Comparison of ENCODE assay signal across 16 cellular contexts in the genomic region with DNA sequence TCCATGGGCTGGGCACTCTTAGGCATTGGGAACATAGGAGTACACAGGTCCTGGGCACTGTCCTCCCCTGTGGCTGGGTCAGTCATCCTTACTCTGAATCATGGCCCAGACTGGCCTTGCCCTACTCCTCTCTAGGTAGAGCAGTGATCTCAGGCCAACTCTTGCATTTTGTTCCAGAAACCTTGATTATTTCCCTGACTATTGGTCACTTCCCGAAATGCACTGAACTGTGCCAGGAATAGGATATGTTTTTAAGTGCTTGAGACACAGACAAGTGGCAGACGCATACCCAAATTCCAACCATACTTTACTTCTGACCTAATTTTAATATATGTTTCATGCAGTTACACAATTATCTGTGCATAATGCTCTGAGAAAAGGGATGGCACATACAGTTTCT. TPM values are rescaled to one million over a fixed set of nuclear protein-coding genes. Genes with fewer than 3 reads are reported as not detected.
DNase-seq lines count a peak whose midpoint lies in the region; ATAC-seq and TF ChIP-seq lines count a peak whose summit lies in the region.
"Had no signal": no experiment of that assay in that cellular context is flagged by ENCODE, and none has a peak within 500 bp of the region (broad histone marks: within the 10 kb centered on the region; RNA-seq: fewer than 3 reads in every experiment).

No MANE protein-coding gene starts in this region.

- no peak for TF ChIP-seq POLR2A in thyroid gland (IDR thresholded peaks at IDR 0.05)

- H3K4me3 ChIP-seq in cardiac muscle cell: no peak overlapping the region
- no peak overlapping the region for H3K4me3 ChIP-seq in aorta (ENCODE audit: low read length in 2 of 2)
- H3K4me3 ChIP-seq in thyroid gland (replicated peaks in 1 of 3): no peak overlapping the region
- H3K4me3 ChIP-seq: dorsolateral prefrontal cortex had no signal

- no peaks in the 10 kb centered on the region for H3K27me3 Mint-ChIP-seq in chondrocyte (ENCODE audit: low read depth)
- H3K27me3 Mint-ChIP-seq: activated CD4-positive, alpha-beta T cell treated with anti-CD3 and anti-CD28 coated beads, Interleukin-2, amount 10 ng/mL, durations not matched to agents 7 days and 5 days; T-cell had no signal

- H3K27me3 ChIP-seq in cardiac muscle cell: no peaks in the 10 kb centered on the region
- H3K27me3 ChIP-seq in aorta (ENCODE audit: control insufficient read depth in 1 of 2, insufficient read depth in 2 of 2, low read length in 1 of 2): no peaks in the 10 kb centered on the region
- H3K27me3 ChIP-seq in thyroid gland: no peaks in the 10 kb centered on the region
- H3K27me3 ChIP-seq: dorsolateral prefrontal cortex had no signal

- peak; percentile 54 for ATAC-seq in aorta (ENCODE audit: low FRiP score)
- ATAC-seq: sciatic nerve, T-cell had no signal

- no peaks in the 10 kb centered on the region for H3K4me1 ChIP-seq in cardiac muscle cell (ENCODE audit: low read depth)
- no peaks in the 10 kb centered on the region for H3K4me1 ChIP-seq in aorta (ENCODE audit: control insufficient read depth in 1 of 2, insufficient read depth in 2 of 2, low read length in 2 of 2)
- peaks cover 0 to 15% of the 10 kb centered on the region in 2 donors for H3K4me1 ChIP-seq in thyroid gland

- WGBS in aorta, 2 donors: 34 to 39% methylated on average over 2 of the region's 2 CpGs
- 65 to 72% methylated on average over 2 of the region's 2 CpGs for WGBS in thyroid gland, 2 donors

- intact Hi-C loops in cardiac septum (cut with DNase I) (no loop called here), aorta (cut with DNase I) (no loop called here), thyroid gland (cut with DNase I) (no loop called here)

- peak in 1 of 2 donors; percentile 89 for DNase-seq in cardiac muscle cell (ENCODE audit: low read depth in 1 of 2, low spot score in 1 of 2)
- no peak for DNase-seq in cardiac septum (ENCODE audit: low spot score)
- no peak for DNase-seq in chondrocyte (ENCODE audit: low spot score)
- DNase-seq in iris pigment epithelial cell (ENCODE audit: low read depth): peak; percentile 89
- no peak for DNase-seq in aorta
- DNase-seq in thyroid gland: no peak
- no peak for DNase-seq in NCI-H1105 treated with DMSO at 0.1 percent for 48 hours (lab: John Stamatoyannopoulos, UW)
- no peak for DNase-seq in germinal center (ENCODE audit: low spot score)
- DNase-seq: activated CD4-positive, alpha-beta T cell treated with anti-CD3 and anti-CD28 coated beads, Interleukin-2, amount 10 ng/mL, durations not matched to agents 7 days and 5 days; activated gamma-delta T cell treated with Interleukin-2 at 50 U/mL for 16 hours; DMS79 treated with DMSO at 0.1 percent for 48 hours; dorsolateral prefrontal cortex; NCI-H1105; NK-92 treated with Interleukin-12 subunit alpha and Interleukin-12 subunit beta, amount 100 ng/mL, for 24 hours; T-cell had no signal

- H3K9me3 ChIP-seq in cardiac muscle cell (ENCODE audit: low read depth): no peaks in the 10 kb centered on the region
- H3K9me3 ChIP-seq in aorta (ENCODE audit: control insufficient read depth, low read length): no peaks in the 10 kb centered on the region
- no peaks in the 10 kb centered on the region for H3K9me3 ChIP-seq in thyroid gland

- H3K4me3 Mint-ChIP-seq in chondrocyte (ENCODE audit: unreplicated experiment): no peak overlapping the region
- H3K4me3 Mint-ChIP-seq: activated CD4-positive, alpha-beta T cell treated with anti-CD3 and anti-CD28 coated beads, Interleukin-2, amount 10 ng/mL, durations not matched to agents 7 days and 5 days; T-cell had no signal

- peak overlapping the region; percentile 98 for H3K27ac Mint-ChIP-seq in chondrocyte (ENCODE audit: unreplicated experiment)
- H3K27ac Mint-ChIP-seq: activated CD4-positive, alpha-beta T cell treated with anti-CD3 and anti-CD28 coated beads, Interleukin-2, amount 10 ng/mL, durations not matched to agents 7 days and 5 days had no signal

- TF ChIP-seq CTCF in cardiac muscle cell (IDR thresholded peaks at IDR 0.05; ENCODE audit: low read depth, low read length) (no peak), chondrocyte (IDR thresholded peaks at IDR 0.05) (no peak), thyroid gland (IDR thresholded peaks at IDR 0.05) (no peak)

- peaks cover 16% of the 10 kb centered on the region for H3K36me3 Mint-ChIP-seq in chondrocyte (ENCODE audit: low read depth)

- H3K27ac ChIP-seq in cardiac muscle cell (peak overlapping the region; percentile 24), aorta (ENCODE audit: low read depth in 1 of 2, low read length in 2 of 2) (no peak overlapping the region), thyroid gland (peak overlapping the region in 1 of 3 donors; percentile 5)
- H3K27ac ChIP-seq: dorsolateral prefrontal cortex had no signal

- H3K36me3 ChIP-seq in cardiac muscle cell (peaks cover 14% of the 10 kb centered on the region), aorta (ENCODE audit: control insufficient read depth in 1 of 2, insufficient read depth in 2 of 2, low read length in 1 of 2) (peaks cover 3 to 4% of the 10 kb centered on the region in 2 donors), thyroid gland (peaks cover 6 to 10% of the 10 kb centered on the region in 2 donors)

- peaks cover 42% of the 10 kb centered on the region for H3K4me1 Mint-ChIP-seq in chondrocyte (ENCODE audit: low read depth)

- no peaks in the 10 kb centered on the region for H3K9me3 Mint-ChIP-seq in chondrocyte (ENCODE audit: low read depth)
- H3K9me3 Mint-ChIP-seq: activated CD4-positive, alpha-beta T cell treated with anti-CD3 and anti-CD28 coated beads, Interleukin-2, amount 10 ng/mL, durations not matched to agents 7 days and 5 days; T-cell had no signal

RNA-seq across cellular contexts. Expression of a gene that starts 16.8 kb away (rescaled TPM):
- 3,276 and 3,592 TPM in 2 replicates for total RNA-seq in cardiac muscle cell
- polyA plus RNA-seq in cardiac muscle cell: 486 and 538 TPM in 2 replicates
- total RNA-seq in cardiac septum: 727 TPM
- 1,065 to 1,130 TPM (median 1,086 TPM) in 3 replicates for total RNA-seq in chondrocyte
- total RNA-seq in aorta: 1,000 to 10,000 TPM; 1,055 to 1,238 TPM
- polyA plus RNA-seq in aorta: 1,000 to 10,000 TPM; 3,230 to 6,952 TPM
- total RNA-seq in thyroid gland: 1,000 to 10,000 TPM; 2,728 to 5,465 (median 3,162) TPM

RNA-seq across cellular contexts. Expression of a gene that starts 26.6 kb away (rescaled TPM):
- total RNA-seq in cardiac muscle cell: not detected in 2 replicates
- polyA plus RNA-seq in cardiac muscle cell: not detected in 2 replicates
- total RNA-seq in cardiac septum: not detected
- total RNA-seq in chondrocyte: not detected in 3 replicates
- total RNA-seq in aorta: not detected
- not detected for polyA plus RNA-seq in aorta
- total RNA-seq in thyroid gland: not detected
- total RNA-seq: activated CD4-positive, alpha-beta T cell treated with anti-CD3 and anti-CD28 coated beads, Interleukin-2, amount 10 ng/mL, durations not matched to agents 7 days and 5 days; dorsolateral prefrontal cortex; sciatic nerve; T-cell had no signal

RNA-seq across cellular contexts. Expression of a gene that starts 31.4 kb away (rescaled TPM):
- not detected in 2 replicates for total RNA-seq in cardiac muscle cell
- polyA plus RNA-seq in cardiac muscle cell: 0.17 and 0.37 TPM in 2 replicates
- not detected for total RNA-seq in cardiac septum
- not detected in 3 replicates for total RNA-seq in chondrocyte
- not detected for total RNA-seq in aorta
- not detected for polyA plus RNA-seq in aorta
- total RNA-seq in thyroid gland: not detected
- total RNA-seq: sciatic nerve had no signal

RNA-seq across cellular contexts. Expression of a gene that starts 56.2 kb away (rescaled TPM):
- total RNA-seq in cardiac muscle cell (1.1 and 3.0 TPM in 2 replicates), cardiac septum (18.3 TPM), chondrocyte (not detected in 3 replicates), aorta (10 to 100 TPM; 18.6 to 36.5 TPM), thyroid gland (1 to 10 TPM; 4.3 to 9.8 (median 6.8) TPM)
- polyA plus RNA-seq in cardiac muscle cell (0.17 and 0.73 TPM in 2 replicates), aorta (1 to 10 TPM in 1 of 2 donors, under 1 TPM in 1; 0.75 to 2.1 TPM)
- total RNA-seq: activated CD4-positive, alpha-beta T cell treated with anti-CD3 and anti-CD28 coated beads, Interleukin-2, amount 10 ng/mL, durations not matched to agents 7 days and 5 days had no signal
